In genomic region chr13:50129923-50130685, GRCh38 we compare ENCODE assay signal across 1 cellular context.
TF ChIP-seq lines count a peak whose summit lies in the region.

No MANE protein-coding gene starts in this region.

TF ChIP-seq in WTC11, 78 proteins besides CTCF, POLR2A, EP300 and RAD21 (continued from another document):
- TF ChIP-seq ZNF532 (CRISPR knock-in tag; IDR thresholded peaks at IDR 0.05; ENCODE audit: borderline replicate concordance): no peak
- no peak for TF ChIP-seq SP1 (CRISPR knock-in tag; conservative IDR thresholded peaks at IDR 0.05)
- TF ChIP-seq E2F4 (CRISPR knock-in tag; IDR thresholded peaks at IDR 0.05; ENCODE audit: borderline replicate concordance, low read depth): no peak
- no peak for TF ChIP-seq EMX1 (CRISPR knock-in tag; IDR thresholded peaks at IDR 0.05)
- no peak for TF ChIP-seq E2F1 (CRISPR knock-in tag; IDR thresholded peaks at IDR 0.05)
- TF ChIP-seq RELA (CRISPR knock-in tag; IDR thresholded peaks at IDR 0.05; ENCODE audit: borderline replicate concordance): no peak
- TF ChIP-seq GTF2I (CRISPR knock-in tag; conservative IDR thresholded peaks at IDR 0.05): no peak
- no peak for TF ChIP-seq ZNF232 (CRISPR knock-in tag; IDR thresholded peaks at IDR 0.05)
- no peak for TF ChIP-seq ZNF121 (CRISPR knock-in tag; IDR thresholded peaks at IDR 0.05)
- no peak for TF ChIP-seq JAZF1 (CRISPR knock-in tag; IDR thresholded peaks at IDR 0.05)
- TF ChIP-seq ATF1 (CRISPR knock-in tag; IDR thresholded peaks at IDR 0.05): no peak
- TF ChIP-seq CBFB (CRISPR knock-in tag; IDR thresholded peaks at IDR 0.05; ENCODE audit: low read depth): no peak
- no peak for TF ChIP-seq ELF4 (CRISPR knock-in tag; IDR thresholded peaks at IDR 0.05; ENCODE audit: low read depth)
- no peak for TF ChIP-seq NR1H2 (CRISPR knock-in tag; IDR thresholded peaks at IDR 0.05)
